ENCODE assay signal across 30 cellular contexts in genomic region chr5:122697171-122697570, GRCh38.
DNase-seq lines count a peak whose midpoint lies in the region; ATAC-seq, FAIRE-seq and TF ChIP-seq lines count a peak whose summit lies in the region.
"Had no signal": no experiment of that assay in that cellular context is flagged by ENCODE, and none has a peak within 500 bp of the region (broad histone marks: within the 10 kb centered on the region; RNA-seq: fewer than 3 reads in every experiment).

No MANE protein-coding gene starts in this region.

- TF ChIP-seq CTCF in endodermal cell (conservative IDR thresholded peaks at IDR 0.05), result no peak

- no peaks in the 10 kb centered on the region for H3K36me3 Mint-ChIP-seq in endodermal cell (ENCODE audit: low read depth)
- H3K36me3 Mint-ChIP-seq: activated naive CD8-positive, alpha-beta T cell treated with anti-CD3 and anti-CD28 coated beads for 36 hours; neural progenitor cell had no signal

- no peak overlapping the region for H3K4me3 Mint-ChIP-seq in endodermal cell
- H3K4me3 Mint-ChIP-seq: activated CD4-positive, alpha-beta T cell treated with anti-CD3 and anti-CD28 coated beads, Interleukin-2, amount 10 ng/mL, durations not matched to agents 7 days and 5 days; activated naive CD8-positive, alpha-beta T cell treated with anti-CD3 and anti-CD28 coated beads for 36 hours; activated T-cell treated with anti-CD3 and anti-CD28 coated beads, Interleukin-2, amount 50 U/mL, for 24 hours; neural progenitor cell; stimulated activated naive CD8-positive, alpha-beta T cell treated with anti-CD3 and anti-CD28 coated beads, Interleukin-15, amount 100 ng/mL, for 72 hours had no signal

- no peaks in the 10 kb centered on the region for H3K4me1 Mint-ChIP-seq in endodermal cell
- H3K4me1 Mint-ChIP-seq: activated CD4-positive, alpha-beta T cell treated with anti-CD3 and anti-CD28 coated beads, Interleukin-2, amount 10 ng/mL, durations not matched to agents 7 days and 5 days; stimulated activated naive CD8-positive, alpha-beta T cell treated with anti-CD3 and anti-CD28 coated beads, Interleukin-15, amount 100 ng/mL, for 72 hours had no signal

- H3K27ac ChIP-seq in endodermal cell (ENCODE audit: low read depth, low read length), result no peak overlapping the region
- H3K27ac ChIP-seq: C4-2B, neural progenitor cell, pancreas, vagina had no signal

- TF ChIP-seq POLR2A in GM12891 (IDR thresholded peaks at IDR 0.05; ENCODE audit: low read depth, low read length), result no peak

- no peaks in the 10 kb centered on the region for H3K36me3 ChIP-seq in endodermal cell (ENCODE audit: control insufficient read depth, insufficient read depth, low read length)
- H3K36me3 ChIP-seq: neural progenitor cell, pancreas, vagina had no signal

- H3K4me1 ChIP-seq in endodermal cell (ENCODE audit: control insufficient read depth, insufficient read depth, low read length), result no peaks in the 10 kb centered on the region
- H3K4me1 ChIP-seq: pancreas, vagina had no signal

- H3K9ac ChIP-seq in endodermal cell (ENCODE audit: extremely low read depth, low read length, poor library complexity, severe bottlenecking), result no peak overlapping the region
- H3K9ac ChIP-seq: neural progenitor cell had no signal

- H3K4me3 ChIP-seq in endodermal cell (ENCODE audit: low read length), result no peak overlapping the region
- H3K4me3 ChIP-seq: neural progenitor cell, pancreas, skin epidermis, vagina had no signal

- 92 to 98% methylated on average over 2 of the region's 2 CpGs for WGBS in endodermal cell (ENCODE audit: insufficient coverage in 1 of 2, insufficient read length in 1 of 2), 2 experiments

- DNase-seq in GM12891 (ENCODE audit: insufficient read length, low spot score) (no peak), MV-4-11 (lab: John Stamatoyannopoulos, UW) (peak; percentile 54), endodermal cell (no peak), stromal cell of bone marrow (ENCODE audit: low read depth) (peak; percentile 21), T-helper 2 cell (no peak), NCI-H1417 treated with DMSO at 0.1 percent for 48 hours (lab: John Stamatoyannopoulos, UW) (no peak)
- no peak for DNase-seq in stimulated activated naive CD8-positive, alpha-beta T cell treated with anti-CD3 and anti-CD28 coated beads, Interleukin-15, Interleukin-2, amounts not matched to agents 100 U/mL and 50 U/mL, for 24 hours
- DNase-seq: activated CD4-positive, alpha-beta T cell treated with anti-CD3 and anti-CD28 coated beads, Interleukin-2, amount 10 ng/mL, durations not matched to agents 7 days and 5 days; activated gamma-delta T cell; activated naive CD8-positive, alpha-beta T cell treated with anti-CD3 and anti-CD28 coated beads for 36 hours; activated T-cell treated with anti-CD3 and anti-CD28 coated beads, Interleukin-2, amount 50 U/mL, for 24 hours; anterior cingulate cortex; H7; mesendoderm; NCI-H1048; NCI-H1694; NCI-H446 treated with DMSO at 0.1 percent for 48 hours; NCI-H82; pancreas; retina; stimulated activated naive CD8-positive, alpha-beta T cell treated with anti-CD3 and anti-CD28 coated beads, Interleukin-15, amount 100 ng/mL, for 72 hours; SW 1271; T-helper 9 cell had no signal

- H3K9me3 Mint-ChIP-seq in endodermal cell, result no peaks in the 10 kb centered on the region
- H3K9me3 Mint-ChIP-seq: activated CD4-positive, alpha-beta T cell treated with anti-CD3 and anti-CD28 coated beads, Interleukin-2, amount 10 ng/mL, durations not matched to agents 7 days and 5 days; activated naive CD8-positive, alpha-beta T cell treated with anti-CD3 and anti-CD28 coated beads for 36 hours; activated T-cell treated with anti-CD3 and anti-CD28 coated beads, Interleukin-2, amount 50 U/mL, for 24 hours; neural progenitor cell; stimulated activated naive CD8-positive, alpha-beta T cell treated with anti-CD3 and anti-CD28 coated beads, Interleukin-15, amount 100 ng/mL, for 72 hours had no signal

- H3K9me3 ChIP-seq in endodermal cell (ENCODE audit: control insufficient read depth, low read length), result no peaks in the 10 kb centered on the region
- H3K9me3 ChIP-seq: pancreas, vagina had no signal

- peak overlapping the region; percentile 52 for H3K27ac Mint-ChIP-seq in endodermal cell
- H3K27ac Mint-ChIP-seq: activated CD4-positive, alpha-beta T cell treated with anti-CD3 and anti-CD28 coated beads, Interleukin-2, amount 10 ng/mL, durations not matched to agents 7 days and 5 days; activated naive CD8-positive, alpha-beta T cell treated with anti-CD3 and anti-CD28 coated beads for 36 hours; activated T-cell treated with anti-CD3 and anti-CD28 coated beads, Interleukin-2, amount 50 U/mL, for 24 hours; neural progenitor cell; stimulated activated naive CD8-positive, alpha-beta T cell treated with anti-CD3 and anti-CD28 coated beads, Interleukin-15, amount 100 ng/mL, for 72 hours had no signal

- FAIRE-seq in GM12891 (lab: Jason Lieb, UNC), result peak; percentile 33
- FAIRE-seq: bronchial epithelial cell, HepG2 had no signal

- no peaks in the 10 kb centered on the region for H3K27me3 Mint-ChIP-seq in endodermal cell (ENCODE audit: insufficient read depth)
- H3K27me3 Mint-ChIP-seq: activated CD4-positive, alpha-beta T cell treated with anti-CD3 and anti-CD28 coated beads, Interleukin-2, amount 10 ng/mL, durations not matched to agents 7 days and 5 days; stimulated activated naive CD8-positive, alpha-beta T cell treated with anti-CD3 and anti-CD28 coated beads, Interleukin-15, amount 100 ng/mL, for 72 hours had no signal

- no peak for ATAC-seq in stimulated activated naive CD8-positive, alpha-beta T cell treated with anti-CD3 and anti-CD28 coated beads, Interleukin-15, Interleukin-2, amounts not matched to agents 100 U/mL and 50 U/mL, for 24 hours
- ATAC-seq: HepG2; left lobe of liver; pancreas; stimulated activated naive CD8-positive, alpha-beta T cell treated with anti-CD3 and anti-CD28 coated beads, Interleukin-15, amount 100 ng/mL, for 72 hours had no signal

- H3K27me3 ChIP-seq in endodermal cell (ENCODE audit: control insufficient read depth, insufficient read depth, low read length, poor library complexity, severe bottlenecking), result no peaks in the 10 kb centered on the region
- H3K27me3 ChIP-seq: neural progenitor cell, pancreas, vagina had no signal

TF ChIP-seq in GM12891, 5 proteins besides CTCF, POLR2A, EP300 and RAD21:
- no peak for TF ChIP-seq SPI1 (IDR thresholded peaks at IDR 0.05; ENCODE audit: low read depth, low read length)
- TF ChIP-seq POLR2AphosphoS5 (IDR thresholded peaks at IDR 0.05; ENCODE audit: low read depth, low read length), result no peak
- no peak for TF ChIP-seq POU2F2 (IDR thresholded peaks at IDR 0.05; ENCODE audit: low read depth, low read length)
- TF ChIP-seq TAF1 (IDR thresholded peaks at IDR 0.05; ENCODE audit: low read depth, low read length), result no peak
- TF ChIP-seq PAX5 (IDR thresholded peaks at IDR 0.05; ENCODE audit: insufficient read depth, low read length, severe bottlenecking), result no peak
TF ChIP-seq in GM12891: peak in this region for 0.

Comparison
In these comparisons a context has a peak if more than half of its experiments do, and no peak if none do; other contexts are left out.
1. DNase-seq: peak in MV-4-11 (single experiment) and stromal cell of bone marrow (single experiment); none in GM12891 (single experiment), endodermal cell (single experiment), stimulated activated naive CD8-positive, alpha-beta T cell treated with anti-CD3 and anti-CD28 coated beads, Interleukin-15, Interleukin-2, amounts not matched to agents 100 U/mL and 50 U/mL, for 24 hours (single experiment), T-helper 2 cell (0 of 5) and NCI-H1417 treated with DMSO at 0.1 percent for 48 hours (single experiment).